In genomic region chr15:41620536-41621199, GRCh38 we compare ENCODE assay signal across 8 cellular contexts. TPM values are rescaled to one million over a fixed set of nuclear protein-coding genes. Genes with fewer than 3 reads are reported as not detected.
A peak's percentile ranks its signal among the peaks of the same experiment; 100 is the strongest.
DNase-seq lines count a peak whose midpoint lies in the region; ATAC-seq, FAIRE-seq and TF ChIP-seq lines count a peak whose summit lies in the region.

No MANE protein-coding gene starts in this region.

- no peaks in the 10 kb centered on the region for H3K27me3 Mint-ChIP-seq in activated T-helper 17 cell treated with anti-CD3 and anti-CD28 coated beads, Interleukin-2, amount 50 U/mL, for 72 hours
- H3K27me3 Mint-ChIP-seq in stimulated activated naive CD8-positive, alpha-beta T cell treated with anti-CD3 and anti-CD28 coated beads, Interleukin-15, Interleukin-2, amounts not matched to agents 100 ng/mL and 50 ng/mL, for 24 hours = peaks cover 6% of the 10 kb centered on the region

- 18 to 21% (median 18%) methylated on average over 18 of the region's 18 CpGs for WGBS in small intestine, 3 donors

- H3K4me3 ChIP-seq in H7 (ENCODE audit: insufficient read depth, low read depth, low read length) = peak overlapping the region; percentile 56
- H3K4me3 ChIP-seq in small intestine (ENCODE audit: low read depth in 1 of 2, low read length in 2 of 2) = peak overlapping the region in 1 of 2 donors; percentile 35

- DNase-seq in A172 (ENCODE audit: low spot score) (peak; percentile 13), H7 (peak; percentile 71), iPS-NIHi7 (ENCODE audit: extremely low spot score) (peak; percentile 52), small intestine (no peak), GM10266 (ENCODE audit: extremely low spot score) (no peak)
- no peak for DNase-seq in NK-92 treated with Interleukin-12 subunit alpha and Interleukin-12 subunit beta, amount 100 ng/mL, for 24 hours (lab: John Stamatoyannopoulos, UW)

- H3K4me1 Mint-ChIP-seq in activated T-helper 17 cell treated with anti-CD3 and anti-CD28 coated beads, Interleukin-2, amount 50 U/mL, for 72 hours = no peaks in the 10 kb centered on the region
- H3K4me1 Mint-ChIP-seq in stimulated activated naive CD8-positive, alpha-beta T cell treated with anti-CD3 and anti-CD28 coated beads, Interleukin-15, Interleukin-2, amounts not matched to agents 100 ng/mL and 50 ng/mL, for 24 hours (ENCODE audit: low read depth) = peaks cover 26% of the 10 kb centered on the region

- H3K36me3 ChIP-seq in H7 (replicated peaks; ENCODE audit: control insufficient read depth, insufficient read depth, low read length) = no peaks in the 10 kb centered on the region
- no peaks in the 10 kb centered on the region for H3K36me3 ChIP-seq in small intestine (ENCODE audit: control insufficient read depth in 2 of 2, insufficient read depth in 2 of 2, low read length in 2 of 2)

- peaks cover 12% of the 10 kb centered on the region for H3K36me3 Mint-ChIP-seq in activated T-helper 17 cell treated with anti-CD3 and anti-CD28 coated beads, Interleukin-2, amount 50 U/mL, for 72 hours (ENCODE audit: low read depth)
- H3K36me3 Mint-ChIP-seq in stimulated activated naive CD8-positive, alpha-beta T cell treated with anti-CD3 and anti-CD28 coated beads, Interleukin-15, Interleukin-2, amounts not matched to agents 100 ng/mL and 50 ng/mL, for 24 hours (ENCODE audit: low read depth) = no peaks in the 10 kb centered on the region

- peak overlapping the region; percentile 53 for H3K27ac Mint-ChIP-seq in activated T-helper 17 cell treated with anti-CD3 and anti-CD28 coated beads, Interleukin-2, amount 50 U/mL, for 72 hours
- peak overlapping the region; percentile 76 for H3K27ac Mint-ChIP-seq in stimulated activated naive CD8-positive, alpha-beta T cell treated with anti-CD3 and anti-CD28 coated beads, Interleukin-15, Interleukin-2, amounts not matched to agents 100 ng/mL and 50 ng/mL, for 24 hours

- peak overlapping the region; percentile 76 for H3K4me3 Mint-ChIP-seq in activated T-helper 17 cell treated with anti-CD3 and anti-CD28 coated beads, Interleukin-2, amount 50 U/mL, for 72 hours
- H3K4me3 Mint-ChIP-seq in stimulated activated naive CD8-positive, alpha-beta T cell treated with anti-CD3 and anti-CD28 coated beads, Interleukin-15, Interleukin-2, amounts not matched to agents 100 ng/mL and 50 ng/mL, for 24 hours = peak overlapping the region; percentile 75

- peaks cover 4% of the 10 kb centered on the region for H3K9me3 Mint-ChIP-seq in activated T-helper 17 cell treated with anti-CD3 and anti-CD28 coated beads, Interleukin-2, amount 50 U/mL, for 72 hours
- H3K9me3 Mint-ChIP-seq in stimulated activated naive CD8-positive, alpha-beta T cell treated with anti-CD3 and anti-CD28 coated beads, Interleukin-15, Interleukin-2, amounts not matched to agents 100 ng/mL and 50 ng/mL, for 24 hours = peaks cover 4% of the 10 kb centered on the region

- H3K27ac ChIP-seq in small intestine (ENCODE audit: low read depth in 1 of 2, low read length in 1 of 2) = no peak overlapping the region

- H3K27me3 ChIP-seq in H7 (ENCODE audit: control insufficient read depth, insufficient read depth, low read length) = peaks cover 4% of the 10 kb centered on the region; the same call in 1 of the 2 replicates
- H3K27me3 ChIP-seq in small intestine (ENCODE audit: control insufficient read depth in 2 of 2, insufficient read depth in 2 of 2, low read length in 2 of 2) = no peaks in the 10 kb centered on the region

- FAIRE-seq in small intestine (lab: Jason Lieb, UNC) = no peak

- ATAC-seq in activated T-helper 17 cell treated with anti-CD3 and anti-CD28 coated beads, Interleukin-2, amount 50 U/mL, for 72 hours (replicated peaks) = no peak

- no peaks in the 10 kb centered on the region for H3K4me1 ChIP-seq in small intestine (ENCODE audit: control insufficient read depth in 2 of 2, insufficient read depth in 1 of 2, low read depth in 1 of 2, low read length in 1 of 2)

- H3K9me3 ChIP-seq in small intestine (ENCODE audit: control insufficient read depth, low read depth) = no peaks in the 10 kb centered on the region

- no peak for TF ChIP-seq CTCF in GM10266 (IDR thresholded peaks at IDR 0.05; ENCODE audit: control insufficient read depth, insufficient read depth, low read depth, missing control alignments)

RNA-seq across cellular contexts. Expression of gene MGA, which starts 39.5 kb away (rescaled TPM):
- total RNA-seq in A172 (2014; rRNA removed; shearing (Covaris generic)) = 21.9 and 33.3 TPM in 2 replicates
- 21.4 and 27.8 TPM in 2 replicates for total RNA-seq in H7 (2014; rRNA removed; shearing (Covaris generic))
- 10 to 100 TPM; 36.4 to 36.6 TPM for total RNA-seq in activated T-helper 17 cell treated with anti-CD3 and anti-CD28 coated beads, Interleukin-2, amount 50 U/mL, for 72 hours
- polyA plus RNA-seq in small intestine = 1 to 10 TPM; 1.4 to 3.8 (median 3.6) TPM

Comparison
In these comparisons a context has a peak if more than half of its experiments do, and no peak if none do; other contexts are left out.
1. DNase-seq: peak in A172 (single experiment), H7 (single experiment) and iPS-NIHi7 (single experiment); none in small intestine (single experiment), GM10266 (single experiment) and NK-92 treated with Interleukin-12 subunit alpha and Interleukin-12 subunit beta, amount 100 ng/mL, for 24 hours (single experiment).